1 cellular context compared by ENCODE assay signal in the genomic region with DNA sequence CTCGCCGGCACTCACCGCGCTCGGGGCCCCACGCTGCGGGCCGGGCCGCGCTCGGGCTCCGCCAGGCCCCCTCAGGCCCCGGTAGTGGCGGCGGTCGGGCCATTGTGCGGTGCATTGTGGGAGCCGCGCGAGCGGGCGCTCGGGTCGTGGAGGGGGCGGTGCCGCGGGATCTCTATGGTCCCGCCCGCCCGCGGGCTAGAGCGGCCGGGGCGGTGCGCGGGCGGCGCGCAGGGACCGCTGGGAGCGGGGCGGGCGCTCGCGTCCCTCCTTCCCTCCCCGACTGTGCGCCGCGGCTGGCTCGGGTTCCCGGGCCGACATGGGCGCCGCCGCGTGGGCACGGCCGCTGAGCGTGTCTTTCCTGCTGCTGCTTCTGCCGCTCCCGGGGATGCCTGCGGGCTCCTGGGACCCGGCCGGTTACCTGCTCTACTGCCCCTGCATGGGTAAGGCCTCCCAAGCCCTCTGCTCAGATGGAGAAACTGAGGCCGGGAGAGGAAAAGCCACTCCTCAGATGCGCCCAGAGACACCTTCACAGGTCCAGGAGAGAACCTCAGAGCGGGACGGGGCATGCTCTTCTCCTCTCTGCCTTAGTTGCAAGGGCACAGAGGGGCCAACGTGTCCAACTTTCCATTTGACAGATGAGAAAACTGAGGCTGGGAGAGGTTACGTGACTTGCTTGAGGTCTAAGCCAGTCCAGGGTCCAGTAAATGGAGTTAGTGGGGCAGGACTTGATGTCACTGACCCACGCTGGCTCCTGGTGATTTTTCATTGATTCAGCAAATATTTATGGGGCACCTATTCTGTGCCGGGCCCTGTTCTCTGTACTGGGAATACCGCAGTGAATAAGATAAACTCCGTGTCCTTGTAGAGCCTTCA.
A peak's percentile ranks its signal among the peaks of the same experiment; 100 is the strongest.
TF ChIP-seq lines count a peak whose summit lies in the region.

A gene with protein sequence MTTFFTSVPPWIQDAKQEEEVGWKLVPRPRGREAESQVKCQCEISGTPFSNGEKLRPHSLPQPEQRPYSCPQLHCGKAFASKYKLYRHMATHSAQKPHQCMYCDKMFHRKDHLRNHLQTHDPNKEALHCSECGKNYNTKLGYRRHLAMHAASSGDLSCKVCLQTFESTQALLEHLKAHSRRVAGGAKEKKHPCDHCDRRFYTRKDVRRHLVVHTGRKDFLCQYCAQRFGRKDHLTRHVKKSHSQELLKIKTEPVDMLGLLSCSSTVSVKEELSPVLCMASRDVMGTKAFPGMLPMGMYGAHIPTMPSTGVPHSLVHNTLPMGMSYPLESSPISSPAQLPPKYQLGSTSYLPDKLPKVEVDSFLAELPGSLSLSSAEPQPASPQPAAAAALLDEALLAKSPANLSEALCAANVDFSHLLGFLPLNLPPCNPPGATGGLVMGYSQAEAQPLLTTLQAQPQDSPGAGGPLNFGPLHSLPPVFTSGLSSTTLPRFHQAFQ (minus strand): TSS at position 118 of the 873 bp plus-strand sequence. CDS start 5,565 bp downstream, outside the sequence.
A gene (plus strand): TSS at position 255 of the 873 bp plus-strand sequence. CDS start 62 bp downstream, at position 317.

TF ChIP-seq in HepG2, 621 proteins besides CTCF, POLR2A, EP300 and RAD21 (continued from another document and continues in another):
- TF ChIP-seq, protein P1, sequence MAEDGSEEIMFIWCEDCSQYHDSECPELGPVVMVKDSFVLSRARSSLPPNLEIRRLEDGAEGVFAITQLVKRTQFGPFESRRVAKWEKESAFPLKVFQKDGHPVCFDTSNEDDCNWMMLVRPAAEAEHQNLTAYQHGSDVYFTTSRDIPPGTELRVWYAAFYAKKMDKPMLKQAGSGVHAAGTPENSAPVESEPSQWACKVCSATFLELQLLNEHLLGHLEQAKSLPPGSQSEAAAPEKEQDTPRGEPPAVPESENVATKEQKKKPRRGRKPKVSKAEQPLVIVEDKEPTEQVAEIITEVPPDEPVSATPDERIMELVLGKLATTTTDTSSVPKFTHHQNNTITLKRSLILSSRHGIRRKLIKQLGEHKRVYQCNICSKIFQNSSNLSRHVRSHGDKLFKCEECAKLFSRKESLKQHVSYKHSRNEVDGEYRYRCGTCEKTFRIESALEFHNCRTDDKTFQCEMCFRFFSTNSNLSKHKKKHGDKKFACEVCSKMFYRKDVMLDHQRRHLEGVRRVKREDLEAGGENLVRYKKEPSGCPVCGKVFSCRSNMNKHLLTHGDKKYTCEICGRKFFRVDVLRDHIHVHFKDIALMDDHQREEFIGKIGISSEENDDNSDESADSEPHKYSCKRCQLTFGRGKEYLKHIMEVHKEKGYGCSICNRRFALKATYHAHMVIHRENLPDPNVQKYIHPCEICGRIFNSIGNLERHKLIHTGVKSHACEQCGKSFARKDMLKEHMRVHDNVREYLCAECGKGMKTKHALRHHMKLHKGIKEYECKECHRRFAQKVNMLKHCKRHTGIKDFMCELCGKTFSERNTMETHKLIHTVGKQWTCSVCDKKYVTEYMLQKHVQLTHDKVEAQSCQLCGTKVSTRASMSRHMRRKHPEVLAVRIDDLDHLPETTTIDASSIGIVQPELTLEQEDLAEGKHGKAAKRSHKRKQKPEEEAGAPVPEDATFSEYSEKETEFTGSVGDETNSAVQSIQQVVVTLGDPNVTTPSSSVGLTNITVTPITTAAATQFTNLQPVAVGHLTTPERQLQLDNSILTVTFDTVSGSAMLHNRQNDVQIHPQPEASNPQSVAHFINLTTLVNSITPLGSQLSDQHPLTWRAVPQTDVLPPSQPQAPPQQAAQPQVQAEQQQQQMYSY (CRISPR knock-in tag; IDR thresholded peaks at IDR 0.05) = peak; percentile 66
- 0 out of 2 replicates have a peak, but pooled peaks have one; percentile 48 for TF ChIP-seq TOE1 (CRISPR knock-in tag; IDR thresholded peaks at IDR 0.05)
- peak; percentile 99 for TF ChIP-seq ZFY (CRISPR knock-in tag; IDR thresholded peaks at IDR 0.05)
- TF ChIP-seq TBX3 (IDR thresholded peaks at IDR 0.05; ENCODE audit: borderline replicate concordance) = no peak
- TF ChIP-seq ARNT (IDR thresholded peaks at IDR 0.05) = no peak
- TF ChIP-seq ZNF484 (CRISPR knock-in tag; IDR thresholded peaks at IDR 0.05; ENCODE audit: borderline replicate concordance, low read depth) = no peak
- TF ChIP-seq, protein P2, sequence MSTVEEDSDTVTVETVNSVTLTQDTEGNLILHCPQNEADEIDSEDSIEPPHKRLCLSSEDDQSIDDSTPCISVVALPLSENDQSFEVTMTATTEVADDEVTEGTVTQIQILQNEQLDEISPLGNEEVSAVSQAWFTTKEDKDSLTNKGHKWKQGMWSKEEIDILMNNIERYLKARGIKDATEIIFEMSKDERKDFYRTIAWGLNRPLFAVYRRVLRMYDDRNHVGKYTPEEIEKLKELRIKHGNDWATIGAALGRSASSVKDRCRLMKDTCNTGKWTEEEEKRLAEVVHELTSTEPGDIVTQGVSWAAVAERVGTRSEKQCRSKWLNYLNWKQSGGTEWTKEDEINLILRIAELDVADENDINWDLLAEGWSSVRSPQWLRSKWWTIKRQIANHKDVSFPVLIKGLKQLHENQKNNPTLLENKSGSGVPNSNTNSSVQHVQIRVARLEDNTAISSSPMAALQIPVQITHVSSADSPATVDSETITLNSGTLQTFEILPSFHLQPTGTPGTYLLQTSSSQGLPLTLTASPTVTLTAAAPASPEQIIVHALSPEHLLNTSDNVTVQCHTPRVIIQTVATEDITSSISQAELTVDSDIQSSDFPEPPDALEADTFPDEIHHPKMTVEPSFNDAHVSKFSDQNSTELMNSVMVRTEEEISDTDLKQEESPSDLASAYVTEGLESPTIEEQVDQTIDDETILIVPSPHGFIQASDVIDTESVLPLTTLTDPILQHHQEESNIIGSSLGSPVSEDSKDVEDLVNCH (CRISPR knock-in tag; IDR thresholded peaks at IDR 0.05) = no peak
- peak; percentile 18 for TF ChIP-seq TBL1XR1 (IDR thresholded peaks at IDR 0.05; ENCODE audit: borderline replicate concordance, low read length, partially characterized antibody)
- TF ChIP-seq, protein P3, sequence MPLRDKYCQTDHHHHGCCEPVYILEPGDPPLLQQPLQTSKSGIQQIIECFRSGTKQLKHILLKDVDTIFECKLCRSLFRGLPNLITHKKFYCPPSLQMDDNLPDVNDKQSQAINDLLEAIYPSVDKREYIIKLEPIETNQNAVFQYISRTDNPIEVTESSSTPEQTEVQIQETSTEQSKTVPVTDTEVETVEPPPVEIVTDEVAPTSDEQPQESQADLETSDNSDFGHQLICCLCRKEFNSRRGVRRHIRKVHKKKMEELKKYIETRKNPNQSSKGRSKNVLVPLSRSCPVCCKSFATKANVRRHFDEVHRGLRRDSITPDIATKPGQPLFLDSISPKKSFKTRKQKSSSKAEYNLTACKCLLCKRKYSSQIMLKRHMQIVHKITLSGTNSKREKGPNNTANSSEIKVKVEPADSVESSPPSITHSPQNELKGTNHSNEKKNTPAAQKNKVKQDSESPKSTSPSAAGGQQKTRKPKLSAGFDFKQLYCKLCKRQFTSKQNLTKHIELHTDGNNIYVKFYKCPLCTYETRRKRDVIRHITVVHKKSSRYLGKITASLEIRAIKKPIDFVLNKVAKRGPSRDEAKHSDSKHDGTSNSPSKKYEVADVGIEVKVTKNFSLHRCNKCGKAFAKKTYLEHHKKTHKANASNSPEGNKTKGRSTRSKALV (CRISPR knock-in tag; IDR thresholded peaks at IDR 0.05) = peak; percentile 86
- TF ChIP-seq ZFP41 (CRISPR knock-in tag; IDR thresholded peaks at IDR 0.05; ENCODE audit: borderline replicate concordance) = peak; percentile 65; the same call in 1 of the 2 replicates
- TF ChIP-seq THAP11 (CRISPR knock-in tag; IDR thresholded peaks at IDR 0.05) = peak; percentile 92
- TF ChIP-seq GATA4 (IDR thresholded peaks at IDR 0.05; ENCODE audit: borderline replicate concordance, low read depth) = peak; percentile 50; the same call in 1 of the 2 replicates
- TF ChIP-seq FOSL1 (CRISPR knock-in tag; IDR thresholded peaks at IDR 0.05; ENCODE audit: borderline replicate concordance) = no peak
- TF ChIP-seq ZBTB21 (CRISPR knock-in tag; IDR thresholded peaks at IDR 0.05) = no peak
- TF ChIP-seq SRSF1 (optimal IDR thresholded peaks at IDR 0.05; ENCODE audit: low read depth, low read length) = peak; percentile 18
- TF ChIP-seq PHF21A (CRISPR knock-in tag; IDR thresholded peaks at IDR 0.05) = peak; percentile 67; the same call in 1 of the 2 replicates
- TF ChIP-seq SMARCC2 (IDR thresholded peaks at IDR 0.05) = no peak
- no peak for TF ChIP-seq PRPF4 (IDR thresholded peaks at IDR 0.05; ENCODE audit: low read depth, low read length, poor library complexity, severe bottlenecking)
- peak; percentile 88 for TF ChIP-seq HDAC1 (CRISPR knock-in tag; IDR thresholded peaks at IDR 0.05)
- TF ChIP-seq, protein P4, sequence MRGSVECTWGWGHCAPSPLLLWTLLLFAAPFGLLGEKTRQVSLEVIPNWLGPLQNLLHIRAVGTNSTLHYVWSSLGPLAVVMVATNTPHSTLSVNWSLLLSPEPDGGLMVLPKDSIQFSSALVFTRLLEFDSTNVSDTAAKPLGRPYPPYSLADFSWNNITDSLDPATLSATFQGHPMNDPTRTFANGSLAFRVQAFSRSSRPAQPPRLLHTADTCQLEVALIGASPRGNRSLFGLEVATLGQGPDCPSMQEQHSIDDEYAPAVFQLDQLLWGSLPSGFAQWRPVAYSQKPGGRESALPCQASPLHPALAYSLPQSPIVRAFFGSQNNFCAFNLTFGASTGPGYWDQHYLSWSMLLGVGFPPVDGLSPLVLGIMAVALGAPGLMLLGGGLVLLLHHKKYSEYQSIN (CRISPR knock-in tag; IDR thresholded peaks at IDR 0.05; ENCODE audit: borderline replicate concordance) = no peak
- TF ChIP-seq KDM4B (CRISPR knock-in tag; IDR thresholded peaks at IDR 0.05) = no peak; the same call in 1 of the 2 replicates
- TF ChIP-seq, protein P5, sequence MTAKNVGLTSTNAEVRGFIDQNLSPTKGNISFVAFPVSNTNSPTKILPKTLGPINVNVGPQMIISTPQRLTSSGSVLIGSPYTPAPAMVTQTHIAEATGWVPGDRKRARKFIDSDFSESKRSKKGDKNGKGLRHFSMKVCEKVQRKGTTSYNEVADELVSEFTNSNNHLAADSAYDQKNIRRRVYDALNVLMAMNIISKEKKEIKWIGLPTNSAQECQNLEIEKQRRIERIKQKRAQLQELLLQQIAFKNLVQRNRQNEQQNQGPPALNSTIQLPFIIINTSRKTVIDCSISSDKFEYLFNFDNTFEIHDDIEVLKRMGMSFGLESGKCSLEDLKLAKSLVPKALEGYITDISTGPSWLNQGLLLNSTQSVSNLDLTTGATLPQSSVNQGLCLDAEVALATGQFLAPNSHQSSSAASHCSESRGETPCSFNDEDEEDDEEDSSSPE (CRISPR knock-in tag; IDR thresholded peaks at IDR 0.05) = peak; percentile 91
- no peak for TF ChIP-seq TEAD2 (CRISPR knock-in tag; IDR thresholded peaks at IDR 0.05)
- TF ChIP-seq BORCS8-MEF2B (CRISPR knock-in tag; IDR thresholded peaks at IDR 0.05) = 0 out of 2 replicates have a peak, but pooled peaks have one; percentile 30
- TF ChIP-seq ZNF816 (CRISPR knock-in tag; IDR thresholded peaks at IDR 0.05; ENCODE audit: borderline replicate concordance) = peak; percentile 63; the same call in 1 of the 2 replicates
- TF ChIP-seq, protein P6, sequence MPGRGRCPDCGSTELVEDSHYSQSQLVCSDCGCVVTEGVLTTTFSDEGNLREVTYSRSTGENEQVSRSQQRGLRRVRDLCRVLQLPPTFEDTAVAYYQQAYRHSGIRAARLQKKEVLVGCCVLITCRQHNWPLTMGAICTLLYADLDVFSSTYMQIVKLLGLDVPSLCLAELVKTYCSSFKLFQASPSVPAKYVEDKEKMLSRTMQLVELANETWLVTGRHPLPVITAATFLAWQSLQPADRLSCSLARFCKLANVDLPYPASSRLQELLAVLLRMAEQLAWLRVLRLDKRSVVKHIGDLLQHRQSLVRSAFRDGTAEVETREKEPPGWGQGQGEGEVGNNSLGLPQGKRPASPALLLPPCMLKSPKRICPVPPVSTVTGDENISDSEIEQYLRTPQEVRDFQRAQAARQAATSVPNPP (CRISPR knock-in tag; IDR thresholded peaks at IDR 0.05) = peak; percentile 69
- peak; percentile 74; the same call in 1 of the 2 replicates for TF ChIP-seq ZNF446 (CRISPR knock-in tag; IDR thresholded peaks at IDR 0.05)
- no peak for TF ChIP-seq CBX2 (IDR thresholded peaks at IDR 0.05; ENCODE audit: low read depth, low read length)
- TF ChIP-seq CBX2 (CRISPR knock-in tag; IDR thresholded peaks at IDR 0.05; ENCODE audit: low read depth) = no peak
- TF ChIP-seq ZNF510 (CRISPR knock-in tag; IDR thresholded peaks at IDR 0.05; ENCODE audit: low read depth) = no peak
- TF ChIP-seq ZNF766 (CRISPR knock-in tag; IDR thresholded peaks at IDR 0.05; ENCODE audit: borderline replicate concordance) = peak; percentile 94
- TF ChIP-seq, protein P7, sequence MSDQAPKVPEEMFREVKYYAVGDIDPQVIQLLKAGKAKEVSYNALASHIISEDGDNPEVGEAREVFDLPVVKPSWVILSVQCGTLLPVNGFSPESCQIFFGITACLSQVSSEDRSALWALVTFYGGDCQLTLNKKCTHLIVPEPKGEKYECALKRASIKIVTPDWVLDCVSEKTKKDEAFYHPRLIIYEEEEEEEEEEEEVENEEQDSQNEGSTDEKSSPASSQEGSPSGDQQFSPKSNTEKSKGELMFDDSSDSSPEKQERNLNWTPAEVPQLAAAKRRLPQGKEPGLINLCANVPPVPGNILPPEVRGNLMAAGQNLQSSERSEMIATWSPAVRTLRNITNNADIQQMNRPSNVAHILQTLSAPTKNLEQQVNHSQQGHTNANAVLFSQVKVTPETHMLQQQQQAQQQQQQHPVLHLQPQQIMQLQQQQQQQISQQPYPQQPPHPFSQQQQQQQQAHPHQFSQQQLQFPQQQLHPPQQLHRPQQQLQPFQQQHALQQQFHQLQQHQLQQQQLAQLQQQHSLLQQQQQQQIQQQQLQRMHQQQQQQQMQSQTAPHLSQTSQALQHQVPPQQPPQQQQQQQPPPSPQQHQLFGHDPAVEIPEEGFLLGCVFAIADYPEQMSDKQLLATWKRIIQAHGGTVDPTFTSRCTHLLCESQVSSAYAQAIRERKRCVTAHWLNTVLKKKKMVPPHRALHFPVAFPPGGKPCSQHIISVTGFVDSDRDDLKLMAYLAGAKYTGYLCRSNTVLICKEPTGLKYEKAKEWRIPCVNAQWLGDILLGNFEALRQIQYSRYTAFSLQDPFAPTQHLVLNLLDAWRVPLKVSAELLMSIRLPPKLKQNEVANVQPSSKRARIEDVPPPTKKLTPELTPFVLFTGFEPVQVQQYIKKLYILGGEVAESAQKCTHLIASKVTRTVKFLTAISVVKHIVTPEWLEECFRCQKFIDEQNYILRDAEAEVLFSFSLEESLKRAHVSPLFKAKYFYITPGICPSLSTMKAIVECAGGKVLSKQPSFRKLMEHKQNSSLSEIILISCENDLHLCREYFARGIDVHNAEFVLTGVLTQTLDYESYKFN (CRISPR knock-in tag; conservative IDR thresholded peaks at IDR 0.05) = peak; percentile 30; the same call in 1 of the 2 replicates
- TF ChIP-seq, protein P8, sequence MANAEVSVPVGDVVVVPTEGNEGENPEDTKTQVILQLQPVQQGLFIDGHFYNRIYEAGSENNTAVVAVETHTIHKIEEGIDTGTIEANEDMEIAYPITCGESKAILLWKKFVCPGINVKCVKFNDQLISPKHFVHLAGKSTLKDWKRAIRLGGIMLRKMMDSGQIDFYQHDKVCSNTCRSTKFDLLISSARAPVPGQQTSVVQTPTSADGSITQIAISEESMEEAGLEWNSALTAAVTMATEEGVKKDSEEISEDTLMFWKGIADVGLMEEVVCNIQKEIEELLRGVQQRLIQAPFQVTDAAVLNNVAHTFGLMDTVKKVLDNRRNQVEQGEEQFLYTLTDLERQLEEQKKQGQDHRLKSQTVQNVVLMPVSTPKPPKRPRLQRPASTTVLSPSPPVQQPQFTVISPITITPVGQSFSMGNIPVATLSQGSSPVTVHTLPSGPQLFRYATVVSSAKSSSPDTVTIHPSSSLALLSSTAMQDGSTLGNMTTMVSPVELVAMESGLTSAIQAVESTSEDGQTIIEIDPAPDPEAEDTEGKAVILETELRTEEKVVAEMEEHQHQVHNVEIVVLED (CRISPR knock-in tag; IDR thresholded peaks at IDR 0.05; ENCODE audit: borderline replicate concordance) = peak; percentile 83
- TF ChIP-seq FOXO1 (CRISPR knock-in tag; IDR thresholded peaks at IDR 0.05) = no peak; the same call in 1 of the 2 replicates
- TF ChIP-seq AGO2 (optimal IDR thresholded peaks at IDR 0.05; ENCODE audit: low read depth, low read length) = peak; percentile 44
- TF ChIP-seq ZMYM4 (CRISPR knock-in tag; IDR thresholded peaks at IDR 0.05) = peak; percentile 88
